1 cellular context compared by ENCODE assay signal in the genomic region with DNA sequence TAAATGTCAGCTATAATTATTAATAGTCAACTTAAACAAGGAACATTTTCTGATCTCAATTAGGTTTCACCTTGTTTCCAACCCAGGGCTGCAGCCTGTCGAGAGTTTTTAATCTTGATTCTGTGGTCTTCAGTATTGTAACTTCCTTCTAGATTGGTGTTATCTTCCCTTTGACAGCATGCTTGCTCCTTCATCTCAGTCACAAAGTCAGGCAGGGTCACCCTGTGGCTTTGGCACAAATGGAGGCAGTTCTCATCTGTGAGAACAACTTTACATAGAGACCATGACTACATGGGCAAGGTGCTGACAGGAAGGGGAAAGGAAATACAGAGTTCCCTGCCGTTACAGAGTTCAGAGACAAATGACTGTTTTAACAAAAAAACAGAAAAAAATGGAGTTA.
TF ChIP-seq lines count a peak whose summit lies in the region.

No MANE protein-coding gene starts in this region.

TF ChIP-seq in K562, 482 proteins besides CTCF, POLR2A, EP300 and RAD21 (continued from another document and continues in another):
- TF ChIP-seq, protein P1, sequence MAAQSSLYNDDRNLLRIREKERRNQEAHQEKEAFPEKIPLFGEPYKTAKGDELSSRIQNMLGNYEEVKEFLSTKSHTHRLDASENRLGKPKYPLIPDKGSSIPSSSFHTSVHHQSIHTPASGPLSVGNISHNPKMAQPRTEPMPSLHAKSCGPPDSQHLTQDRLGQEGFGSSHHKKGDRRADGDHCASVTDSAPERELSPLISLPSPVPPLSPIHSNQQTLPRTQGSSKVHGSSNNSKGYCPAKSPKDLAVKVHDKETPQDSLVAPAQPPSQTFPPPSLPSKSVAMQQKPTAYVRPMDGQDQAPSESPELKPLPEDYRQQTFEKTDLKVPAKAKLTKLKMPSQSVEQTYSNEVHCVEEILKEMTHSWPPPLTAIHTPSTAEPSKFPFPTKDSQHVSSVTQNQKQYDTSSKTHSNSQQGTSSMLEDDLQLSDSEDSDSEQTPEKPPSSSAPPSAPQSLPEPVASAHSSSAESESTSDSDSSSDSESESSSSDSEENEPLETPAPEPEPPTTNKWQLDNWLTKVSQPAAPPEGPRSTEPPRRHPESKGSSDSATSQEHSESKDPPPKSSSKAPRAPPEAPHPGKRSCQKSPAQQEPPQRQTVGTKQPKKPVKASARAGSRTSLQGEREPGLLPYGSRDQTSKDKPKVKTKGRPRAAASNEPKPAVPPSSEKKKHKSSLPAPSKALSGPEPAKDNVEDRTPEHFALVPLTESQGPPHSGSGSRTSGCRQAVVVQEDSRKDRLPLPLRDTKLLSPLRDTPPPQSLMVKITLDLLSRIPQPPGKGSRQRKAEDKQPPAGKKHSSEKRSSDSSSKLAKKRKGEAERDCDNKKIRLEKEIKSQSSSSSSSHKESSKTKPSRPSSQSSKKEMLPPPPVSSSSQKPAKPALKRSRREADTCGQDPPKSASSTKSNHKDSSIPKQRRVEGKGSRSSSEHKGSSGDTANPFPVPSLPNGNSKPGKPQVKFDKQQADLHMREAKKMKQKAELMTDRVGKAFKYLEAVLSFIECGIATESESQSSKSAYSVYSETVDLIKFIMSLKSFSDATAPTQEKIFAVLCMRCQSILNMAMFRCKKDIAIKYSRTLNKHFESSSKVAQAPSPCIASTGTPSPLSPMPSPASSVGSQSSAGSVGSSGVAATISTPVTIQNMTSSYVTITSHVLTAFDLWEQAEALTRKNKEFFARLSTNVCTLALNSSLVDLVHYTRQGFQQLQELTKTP (IDR thresholded peaks at IDR 0.05; ENCODE audit: low read depth in 1 of 2, partially characterized antibody in 2 of 2): no peak
- TF ChIP-seq ZNF263 (CRISPR knock-in tag; IDR thresholded peaks at IDR 0.05; ENCODE audit: borderline replicate concordance) (no peak), KDM4B (IDR thresholded peaks at IDR 0.05; ENCODE audit: borderline replicate concordance in 2 of 2, low read depth in 1 of 2) (no peak), SLC30A9 (CRISPR knock-in tag; IDR thresholded peaks at IDR 0.05) (no peak), ZKSCAN8 (CRISPR knock-in tag; IDR thresholded peaks at IDR 0.05) (no peak), NR2C2 (CRISPR knock-in tag; IDR thresholded peaks at IDR 0.05) (no peak), NR2C2 (tag; IDR thresholded peaks at IDR 0.05) (peak; percentile 59), HLTF (IDR thresholded peaks at IDR 0.05) (no peak), ZNF23 (CRISPR knock-in tag; IDR thresholded peaks at IDR 0.05) (no peak), COPS2 (conservative IDR thresholded peaks at IDR 0.05) (no peak), TGIF2 (CRISPR knock-in tag; IDR thresholded peaks at IDR 0.05) (no peak), GABPB2 (CRISPR knock-in tag; conservative IDR thresholded peaks at IDR 0.05) (no peak), POLR3G (IDR thresholded peaks at IDR 0.05; ENCODE audit: extremely low read depth, insufficient read length, insufficient replicate concordance) (no peak), RBM17 (IDR thresholded peaks at IDR 0.05; ENCODE audit: borderline replicate concordance, low read depth, low read length) (no peak), HSF4 (CRISPR knock-in tag; IDR thresholded peaks at IDR 0.05; ENCODE audit: borderline replicate concordance) (no peak), ZNF143 (CRISPR knock-in tag; IDR thresholded peaks at IDR 0.05) (no peak), ZNF79 (CRISPR knock-in tag; IDR thresholded peaks at IDR 0.05; ENCODE audit: low read depth) (no peak), ZNF696 (CRISPR knock-in tag; conservative IDR thresholded peaks at IDR 0.05) (no peak), GTF2A2 (tag; IDR thresholded peaks at IDR 0.05) (no peak), RBM15 (IDR thresholded peaks at IDR 0.05; ENCODE audit: insufficient read depth, low read length) (no peak), SMAD2 (IDR thresholded peaks at IDR 0.05; ENCODE audit: low read depth, low read length) (no peak), ZNF668 (CRISPR knock-in tag; IDR thresholded peaks at IDR 0.05) (no peak), TAF9B (IDR thresholded peaks at IDR 0.05; ENCODE audit: partially characterized antibody) (no peak), IRF2 (CRISPR knock-in tag; IDR thresholded peaks at IDR 0.05) (no peak), HNRNPH1 (optimal IDR thresholded peaks at IDR 0.05; ENCODE audit: low read depth, low read length) (no peak), GTF2F1 (IDR thresholded peaks at IDR 0.05; ENCODE audit: low read depth, low read length) (no peak), MECOM (CRISPR knock-in tag; IDR thresholded peaks at IDR 0.05) (peak; percentile 34; the same call in 1 of the 2 replicates), MYC (IDR thresholded peaks at IDR 0.05; ENCODE audit: low read depth, low read length) (no peak), MYC (CRISPR knock-in tag; IDR thresholded peaks at IDR 0.05; ENCODE audit: borderline replicate concordance, low read depth) (no peak), ZKSCAN3 (CRISPR knock-in tag; IDR thresholded peaks at IDR 0.05) (no peak)
- TF ChIP-seq, protein P2, sequence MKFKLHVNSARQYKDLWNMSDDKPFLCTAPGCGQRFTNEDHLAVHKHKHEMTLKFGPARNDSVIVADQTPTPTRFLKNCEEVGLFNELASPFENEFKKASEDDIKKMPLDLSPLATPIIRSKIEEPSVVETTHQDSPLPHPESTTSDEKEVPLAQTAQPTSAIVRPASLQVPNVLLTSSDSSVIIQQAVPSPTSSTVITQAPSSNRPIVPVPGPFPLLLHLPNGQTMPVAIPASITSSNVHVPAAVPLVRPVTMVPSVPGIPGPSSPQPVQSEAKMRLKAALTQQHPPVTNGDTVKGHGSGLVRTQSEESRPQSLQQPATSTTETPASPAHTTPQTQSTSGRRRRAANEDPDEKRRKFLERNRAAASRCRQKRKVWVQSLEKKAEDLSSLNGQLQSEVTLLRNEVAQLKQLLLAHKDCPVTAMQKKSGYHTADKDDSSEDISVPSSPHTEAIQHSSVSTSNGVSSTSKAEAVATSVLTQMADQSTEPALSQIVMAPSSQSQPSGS (CRISPR knock-in tag; IDR thresholded peaks at IDR 0.05): no peak
- TF ChIP-seq, protein P3, sequence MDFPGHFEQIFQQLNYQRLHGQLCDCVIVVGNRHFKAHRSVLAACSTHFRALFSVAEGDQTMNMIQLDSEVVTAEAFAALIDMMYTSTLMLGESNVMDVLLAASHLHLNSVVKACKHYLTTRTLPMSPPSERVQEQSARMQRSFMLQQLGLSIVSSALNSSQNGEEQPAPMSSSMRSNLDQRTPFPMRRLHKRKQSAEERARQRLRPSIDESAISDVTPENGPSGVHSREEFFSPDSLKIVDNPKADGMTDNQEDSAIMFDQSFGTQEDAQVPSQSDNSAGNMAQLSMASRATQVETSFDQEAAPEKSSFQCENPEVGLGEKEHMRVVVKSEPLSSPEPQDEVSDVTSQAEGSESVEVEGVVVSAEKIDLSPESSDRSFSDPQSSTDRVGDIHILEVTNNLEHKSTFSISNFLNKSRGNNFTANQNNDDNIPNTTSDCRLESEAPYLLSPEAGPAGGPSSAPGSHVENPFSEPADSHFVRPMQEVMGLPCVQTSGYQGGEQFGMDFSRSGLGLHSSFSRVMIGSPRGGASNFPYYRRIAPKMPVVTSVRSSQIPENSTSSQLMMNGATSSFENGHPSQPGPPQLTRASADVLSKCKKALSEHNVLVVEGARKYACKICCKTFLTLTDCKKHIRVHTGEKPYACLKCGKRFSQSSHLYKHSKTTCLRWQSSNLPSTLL (IDR thresholded peaks at IDR 0.05): no peak
- TF ChIP-seq, protein P4, sequence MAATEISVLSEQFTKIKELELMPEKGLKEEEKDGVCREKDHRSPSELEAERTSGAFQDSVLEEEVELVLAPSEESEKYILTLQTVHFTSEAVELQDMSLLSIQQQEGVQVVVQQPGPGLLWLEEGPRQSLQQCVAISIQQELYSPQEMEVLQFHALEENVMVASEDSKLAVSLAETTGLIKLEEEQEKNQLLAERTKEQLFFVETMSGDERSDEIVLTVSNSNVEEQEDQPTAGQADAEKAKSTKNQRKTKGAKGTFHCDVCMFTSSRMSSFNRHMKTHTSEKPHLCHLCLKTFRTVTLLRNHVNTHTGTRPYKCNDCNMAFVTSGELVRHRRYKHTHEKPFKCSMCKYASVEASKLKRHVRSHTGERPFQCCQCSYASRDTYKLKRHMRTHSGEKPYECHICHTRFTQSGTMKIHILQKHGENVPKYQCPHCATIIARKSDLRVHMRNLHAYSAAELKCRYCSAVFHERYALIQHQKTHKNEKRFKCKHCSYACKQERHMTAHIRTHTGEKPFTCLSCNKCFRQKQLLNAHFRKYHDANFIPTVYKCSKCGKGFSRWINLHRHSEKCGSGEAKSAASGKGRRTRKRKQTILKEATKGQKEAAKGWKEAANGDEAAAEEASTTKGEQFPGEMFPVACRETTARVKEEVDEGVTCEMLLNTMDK (IDR thresholded peaks at IDR 0.05; ENCODE audit: borderline replicate concordance, insufficient read depth, low read depth, low read length, poor library complexity, severe bottlenecking): no peak
- TF ChIP-seq, protein P5, sequence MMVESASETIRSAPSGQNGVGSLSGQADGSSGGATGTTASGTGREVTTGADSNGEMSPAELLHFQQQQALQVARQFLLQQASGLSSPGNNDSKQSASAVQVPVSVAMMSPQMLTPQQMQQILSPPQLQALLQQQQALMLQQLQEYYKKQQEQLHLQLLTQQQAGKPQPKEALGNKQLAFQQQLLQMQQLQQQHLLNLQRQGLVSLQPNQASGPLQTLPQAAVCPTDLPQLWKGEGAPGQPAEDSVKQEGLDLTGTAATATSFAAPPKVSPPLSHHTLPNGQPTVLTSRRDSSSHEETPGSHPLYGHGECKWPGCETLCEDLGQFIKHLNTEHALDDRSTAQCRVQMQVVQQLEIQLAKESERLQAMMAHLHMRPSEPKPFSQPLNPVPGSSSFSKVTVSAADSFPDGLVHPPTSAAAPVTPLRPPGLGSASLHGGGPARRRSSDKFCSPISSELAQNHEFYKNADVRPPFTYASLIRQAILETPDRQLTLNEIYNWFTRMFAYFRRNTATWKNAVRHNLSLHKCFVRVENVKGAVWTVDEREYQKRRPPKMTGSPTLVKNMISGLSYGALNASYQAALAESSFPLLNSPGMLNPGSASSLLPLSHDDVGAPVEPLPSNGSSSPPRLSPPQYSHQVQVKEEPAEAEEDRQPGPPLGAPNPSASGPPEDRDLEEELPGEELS (CRISPR knock-in tag; IDR thresholded peaks at IDR 0.05; ENCODE audit: borderline replicate concordance): no peak
- TF ChIP-seq, protein P6, sequence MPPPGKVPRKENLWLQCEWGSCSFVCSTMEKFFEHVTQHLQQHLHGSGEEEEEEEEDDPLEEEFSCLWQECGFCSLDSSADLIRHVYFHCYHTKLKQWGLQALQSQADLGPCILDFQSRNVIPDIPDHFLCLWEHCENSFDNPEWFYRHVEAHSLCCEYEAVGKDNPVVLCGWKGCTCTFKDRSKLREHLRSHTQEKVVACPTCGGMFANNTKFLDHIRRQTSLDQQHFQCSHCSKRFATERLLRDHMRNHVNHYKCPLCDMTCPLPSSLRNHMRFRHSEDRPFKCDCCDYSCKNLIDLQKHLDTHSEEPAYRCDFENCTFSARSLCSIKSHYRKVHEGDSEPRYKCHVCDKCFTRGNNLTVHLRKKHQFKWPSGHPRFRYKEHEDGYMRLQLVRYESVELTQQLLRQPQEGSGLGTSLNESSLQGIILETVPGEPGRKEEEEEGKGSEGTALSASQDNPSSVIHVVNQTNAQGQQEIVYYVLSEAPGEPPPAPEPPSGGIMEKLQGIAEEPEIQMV (tag; conservative IDR thresholded peaks at IDR 0.05; ENCODE audit: low read depth): no peak
- TF ChIP-seq, protein P7, sequence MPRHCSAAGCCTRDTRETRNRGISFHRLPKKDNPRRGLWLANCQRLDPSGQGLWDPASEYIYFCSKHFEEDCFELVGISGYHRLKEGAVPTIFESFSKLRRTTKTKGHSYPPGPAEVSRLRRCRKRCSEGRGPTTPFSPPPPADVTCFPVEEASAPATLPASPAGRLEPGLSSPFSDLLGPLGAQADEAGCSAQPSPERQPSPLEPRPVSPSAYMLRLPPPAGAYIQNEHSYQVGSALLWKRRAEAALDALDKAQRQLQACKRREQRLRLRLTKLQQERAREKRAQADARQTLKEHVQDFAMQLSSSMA (CRISPR knock-in tag; IDR thresholded peaks at IDR 0.05): no peak
- TF ChIP-seq, protein P8, sequence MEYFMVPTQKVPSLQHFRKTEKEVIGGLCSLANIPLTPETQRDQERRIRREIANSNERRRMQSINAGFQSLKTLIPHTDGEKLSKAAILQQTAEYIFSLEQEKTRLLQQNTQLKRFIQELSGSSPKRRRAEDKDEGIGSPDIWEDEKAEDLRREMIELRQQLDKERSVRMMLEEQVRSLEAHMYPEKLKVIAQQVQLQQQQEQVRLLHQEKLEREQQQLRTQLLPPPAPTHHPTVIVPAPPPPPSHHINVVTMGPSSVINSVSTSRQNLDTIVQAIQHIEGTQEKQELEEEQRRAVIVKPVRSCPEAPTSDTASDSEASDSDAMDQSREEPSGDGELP (CRISPR knock-in tag; IDR thresholded peaks at IDR 0.05; ENCODE audit: borderline replicate concordance): no peak; the same call in 1 of the 2 replicates
- TF ChIP-seq, protein P9, sequence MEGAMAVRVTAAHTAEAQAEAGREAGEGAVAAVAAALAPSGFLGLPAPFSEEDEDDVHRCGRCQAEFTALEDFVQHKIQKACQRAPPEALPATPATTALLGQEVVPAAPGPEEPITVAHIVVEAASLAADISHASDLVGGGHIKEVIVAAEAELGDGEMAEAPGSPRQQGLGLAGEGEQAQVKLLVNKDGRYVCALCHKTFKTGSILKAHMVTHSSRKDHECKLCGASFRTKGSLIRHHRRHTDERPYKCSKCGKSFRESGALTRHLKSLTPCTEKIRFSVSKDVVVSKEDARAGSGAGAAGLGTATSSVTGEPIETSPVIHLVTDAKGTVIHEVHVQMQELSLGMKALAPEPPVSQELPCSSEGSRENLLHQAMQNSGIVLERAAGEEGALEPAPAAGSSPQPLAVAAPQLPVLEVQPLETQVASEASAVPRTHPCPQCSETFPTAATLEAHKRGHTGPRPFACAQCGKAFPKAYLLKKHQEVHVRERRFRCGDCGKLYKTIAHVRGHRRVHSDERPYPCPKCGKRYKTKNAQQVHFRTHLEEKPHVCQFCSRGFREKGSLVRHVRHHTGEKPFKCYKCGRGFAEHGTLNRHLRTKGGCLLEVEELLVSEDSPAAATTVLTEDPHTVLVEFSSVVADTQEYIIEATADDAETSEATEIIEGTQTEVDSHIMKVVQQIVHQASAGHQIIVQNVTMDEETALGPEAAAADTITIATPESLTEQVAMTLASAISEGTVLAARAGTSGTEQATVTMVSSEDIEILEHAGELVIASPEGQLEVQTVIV (CRISPR knock-in tag; IDR thresholded peaks at IDR 0.05; ENCODE audit: borderline replicate concordance): no peak
- TF ChIP-seq, protein P10, sequence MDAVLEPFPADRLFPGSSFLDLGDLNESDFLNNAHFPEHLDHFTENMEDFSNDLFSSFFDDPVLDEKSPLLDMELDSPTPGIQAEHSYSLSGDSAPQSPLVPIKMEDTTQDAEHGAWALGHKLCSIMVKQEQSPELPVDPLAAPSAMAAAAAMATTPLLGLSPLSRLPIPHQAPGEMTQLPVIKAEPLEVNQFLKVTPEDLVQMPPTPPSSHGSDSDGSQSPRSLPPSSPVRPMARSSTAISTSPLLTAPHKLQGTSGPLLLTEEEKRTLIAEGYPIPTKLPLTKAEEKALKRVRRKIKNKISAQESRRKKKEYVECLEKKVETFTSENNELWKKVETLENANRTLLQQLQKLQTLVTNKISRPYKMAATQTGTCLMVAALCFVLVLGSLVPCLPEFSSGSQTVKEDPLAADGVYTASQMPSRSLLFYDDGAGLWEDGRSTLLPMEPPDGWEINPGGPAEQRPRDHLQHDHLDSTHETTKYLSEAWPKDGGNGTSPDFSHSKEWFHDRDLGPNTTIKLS (IDR thresholded peaks at IDR 0.05; ENCODE audit: borderline replicate concordance, low read depth): no peak
- TF ChIP-seq, protein P11, sequence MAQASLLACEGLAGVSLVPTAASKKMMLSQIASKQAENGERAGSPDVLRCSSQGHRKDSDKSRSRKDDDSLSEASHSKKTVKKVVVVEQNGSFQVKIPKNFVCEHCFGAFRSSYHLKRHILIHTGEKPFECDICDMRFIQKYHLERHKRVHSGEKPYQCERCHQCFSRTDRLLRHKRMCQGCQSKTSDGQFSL (CRISPR knock-in tag; IDR thresholded peaks at IDR 0.05): no peak
- TF ChIP-seq, protein P11 (tag; IDR thresholded peaks at IDR 0.05): no peak
